In genomic region chr7:73966062-73966940, GRCh38 we compare ENCODE assay signal across 19 cellular contexts.
DNase-seq lines count a peak whose midpoint lies in the region; ATAC-seq, FAIRE-seq and TF ChIP-seq lines count a peak whose summit lies in the region.
"Had no signal": no experiment of that assay in that cellular context is flagged by ENCODE, and none has a peak within 500 bp of the region (broad histone marks: within the 10 kb centered on the region; RNA-seq: fewer than 3 reads in every experiment).

No MANE protein-coding gene starts in this region.

- no peak overlapping the region for H2BK12ac ChIP-seq in H1 (ENCODE audit: low read depth, low read length)

- POLR2A ChIA-PET in H1 (lab: Charles Lee; ENCODE audit: partially characterized antibody): no interaction called here

- no peak for TF ChIP-seq EP300 in H1 (IDR thresholded peaks at IDR 0.05; ENCODE audit: borderline replicate concordance in 1 of 2, low read depth in 2 of 2, low read length in 2 of 2)

- CTCF ChIA-PET in H1 (lab: Charles Lee; ENCODE audit: partially characterized antibody): interaction anchor here (0.6 kb wide), 1 partner anchor 59 kb away, joined by 4 read pairs; no protein-coding TSS in a partner anchor

- H2BK20ac ChIP-seq in H1 (ENCODE audit: low read length): no peak overlapping the region

- no peaks in the 10 kb centered on the region for H3K36me3 ChIP-seq in ascending aorta
- no peaks in the 10 kb centered on the region for H3K36me3 ChIP-seq in H1 (ENCODE audit: control insufficient read depth in 2 of 4, insufficient read depth in 4 of 4, low read length in 3 of 4)
- no peaks in the 10 kb centered on the region for H3K36me3 ChIP-seq in spleen
- H3K36me3 ChIP-seq: HAP-1, SJSA1 had no signal

- H4K91ac ChIP-seq in H1 (replicated peaks; ENCODE audit: insufficient read length, low read length): no peak overlapping the region

- H3K9ac ChIP-seq in H1 (replicated peaks in 1 of 4; ENCODE audit: extremely low read depth in 1 of 4, low read depth in 3 of 4, low read length in 3 of 4): no peak overlapping the region

- TF ChIP-seq RAD21 in H1 (IDR thresholded peaks at IDR 0.05 in 1 of 2, conservative IDR thresholded peaks at IDR 0.05 in 1 of 2; ENCODE audit: low read depth in 2 of 2, low read length in 2 of 2): no peak

- no peak overlapping the region for H3K56ac ChIP-seq in H1 (replicated peaks; ENCODE audit: insufficient read length, low read depth, low read length)

- H3K4me1 ChIP-seq in ascending aorta (peaks cover 9 to 17% of the 10 kb centered on the region in 2 donors), H1 (replicated peaks in 1 of 4; ENCODE audit: control insufficient read depth in 3 of 4, insufficient read depth in 4 of 4, low read length in 3 of 4) (no peaks in the 10 kb centered on the region), spleen (peaks cover 0 to 2% (median under 1%) of the 10 kb centered on the region in 6 donors)
- H3K4me1 ChIP-seq: HAP-1, SJSA1 had no signal

- H3K4ac ChIP-seq in H1 (replicated peaks; ENCODE audit: insufficient read length, low read depth, low read length): no peak overlapping the region

- no peaks in the 10 kb centered on the region for H4K20me1 ChIP-seq in H1 (replicated peaks in 1 of 2; ENCODE audit: control insufficient read depth in 1 of 2, insufficient read depth in 2 of 2, low read length in 2 of 2)

- no peak overlapping the region for H3K23ac ChIP-seq in H1 (ENCODE audit: insufficient read length)

- no peak overlapping the region for H3K4me2 ChIP-seq in H1 (ENCODE audit: insufficient read depth in 1 of 2, low read depth in 2 of 2, low read length in 2 of 2)

- H3K27me3 ChIP-seq in ascending aorta: no peaks in the 10 kb centered on the region
- no peaks in the 10 kb centered on the region for H3K27me3 ChIP-seq in H1 (replicated peaks in 1 of 4; ENCODE audit: control insufficient read depth in 3 of 4, extremely low read depth in 1 of 4, insufficient read depth in 3 of 4, low read length in 3 of 4)
- H3K27me3 ChIP-seq in spleen (replicated peaks in 1 of 7): no peaks in the 10 kb centered on the region
- H3K27me3 ChIP-seq: SJSA1 had no signal

- DNase-seq in ascending aorta (ENCODE audit: low spot score in 2 of 2) (peak in 1 of 2 donors; percentile 63), H1 (ENCODE audit: low read depth in 1 of 2, low spot score in 2 of 2) (no peak), lower leg skin (ENCODE audit: low spot score in 2 of 2) (peak; percentile 12 to 82), spleen (peak; percentile 54), omental fat pad (ENCODE audit: low spot score) (no peak), D721Med (ENCODE audit: insufficient read length, low spot score) (no peak), ecto neural progenitor cell (ENCODE audit: low spot score) (no peak)
- DNase-seq: ACHN, AML-193, DMS 273 treated with DMSO at 0.1 percent for 48 hours, DND-41, NCI-H1092 treated with DMSO at 0.1 percent for 48 hours, NCI-H446 treated with DMSO at 0.1 percent for 48 hours had no signal

- no peak overlapping the region for H3K14ac ChIP-seq in H1 (ENCODE audit: insufficient read length)

- no peak overlapping the region for H4K5ac ChIP-seq in H1 (ENCODE audit: insufficient read length, low read depth, low read length)

- H3K23me2 ChIP-seq in H1 (ENCODE audit: low read depth, low read length): peaks cover 4% of the 10 kb centered on the region; the same call in 1 of the 2 replicates

- H3K79me1 ChIP-seq in H1 (ENCODE audit: low read depth, low read length): no peaks in the 10 kb centered on the region

- no peak for TF ChIP-seq POLR2A in H1 (IDR thresholded peaks at IDR 0.05; ENCODE audit: control extremely low read depth in 1 of 2, low read depth in 2 of 2, low read length in 2 of 2)
- no peak for TF ChIP-seq POLR2A in lower leg skin (IDR thresholded peaks at IDR 0.05)
- no peak for TF ChIP-seq POLR2A in spleen (IDR thresholded peaks at IDR 0.05)

- no peak overlapping the region for H2BK15ac ChIP-seq in H1 (ENCODE audit: low read length)

- no peak for ATAC-seq in omental fat pad (ENCODE audit: low FRiP score)
- no peak for ATAC-seq in HG03520 (IDR thresholded peaks at IDR 0.05; ENCODE audit: unreplicated experiment)
- ATAC-seq: Panc1 had no signal

- H2AFZ ChIP-seq in H1 (ENCODE audit: low read length): no peak overlapping the region

- H2AK5ac ChIP-seq in H1 (ENCODE audit: low read depth, low read length): no peak overlapping the region

- 88% methylated on average over 16 of the region's 16 CpGs; no CpG with 5 or more reads in 1 of the 2 experiments for WGBS in H1 (ENCODE audit: extremely low coverage in 1 of 2, insufficient coverage in 1 of 2, insufficient read length in 1 of 2, insufficient replicate concordance in 2 of 2, low coverage in 1 of 2, low lambda C conversion rate in 2 of 2, missing lambda C conversion rate in 1 of 2), 2 experiments
- 93 to 94% methylated on average over 16 of the region's 16 CpGs for WGBS in lower leg skin, 2 donors
- 92 to 95% (median 93%) methylated on average over 12 to 16 of the region's 16 CpGs for WGBS in spleen, 5 donors

- intact Hi-C loops in ascending aorta (cut with DNase I): no loop called here
- intact Hi-C loops in lower leg skin (cut with DNase I; ENCODE audit: low total_unique reads): loop anchor here (10.0 kb wide), 1 partner anchor 102 kb away; the partner anchor contains the start of gene TMEM270
- intact Hi-C loops in spleen (cut with DNase I; ENCODE audit: low total_unique reads): no loop called here

- H3K27ac ChIP-seq in ascending aorta (peak overlapping the region; percentile 11 to 28), H1 (ENCODE audit: low read depth, low read length) (no peak overlapping the region), spleen (no peak overlapping the region)
- H3K27ac ChIP-seq: C4-2B, SJSA1 had no signal

- H3K9me3 ChIP-seq in ascending aorta: peaks cover 0 to 18% of the 10 kb centered on the region in 2 donors
- H3K9me3 ChIP-seq in H1 (ENCODE audit: insufficient read depth in 2 of 2, low read depth in 1 of 2, low read length in 1 of 2): peaks cover 0 to 11% of the 10 kb centered on the region in 2 experiments; a peak in 3 of 4 replicates
- H3K9me3 ChIP-seq in spleen: peaks cover 0 to 36% (median 26%) of the 10 kb centered on the region in 8 donors

- H2BK120ac ChIP-seq in H1 (replicated peaks; ENCODE audit: low read depth, low read length): no peak overlapping the region

- H2BK5ac ChIP-seq in H1 (ENCODE audit: low read depth, low read length): no peak overlapping the region

- no peak for TF ChIP-seq CTCF in ascending aorta (IDR thresholded peaks at IDR 0.05)
- TF ChIP-seq CTCF in H1 (IDR thresholded peaks at IDR 0.05; ENCODE audit: control extremely low read depth in 1 of 3, insufficient read depth in 1 of 3, low read depth in 1 of 3, low read length in 3 of 3): no peak
- TF ChIP-seq CTCF in lower leg skin (IDR thresholded peaks at IDR 0.05): no peak
- TF ChIP-seq CTCF in spleen (IDR thresholded peaks at IDR 0.05 in 8 of 11, conservative IDR thresholded peaks at IDR 0.05 in 3 of 11): no peak
- TF ChIP-seq CTCF in omental fat pad (IDR thresholded peaks at IDR 0.05): no peak
- no peak for TF ChIP-seq CTCF in D721Med (IDR thresholded peaks at IDR 0.05; ENCODE audit: insufficient read depth, missing control alignments)

- H4K8ac ChIP-seq in H1 (ENCODE audit: extremely low read depth, insufficient read depth, low read length): peak overlapping the region; percentile 51

- H3K79me2 ChIP-seq in H1 (ENCODE audit: control insufficient read depth in 1 of 2, insufficient read depth in 2 of 2, low read length in 2 of 2): no peaks in the 10 kb centered on the region

- no peak overlapping the region for H3K18ac ChIP-seq in H1 (ENCODE audit: extremely low read depth, low read length)

- FAIRE-seq in H1 (lab: Jason Lieb, UNC) (no peak), D721Med (lab: Jason Lieb, UNC) (no peak)
- FAIRE-seq: HTR-8/SVneo had no signal

- no peak overlapping the region for H3K4me3 ChIP-seq in ascending aorta
- H3K4me3 ChIP-seq in H1 (ENCODE audit: extremely low read depth in 1 of 4, insufficient read depth in 2 of 4, low read depth in 3 of 4, low read length in 4 of 4): no peak overlapping the region
- no peak overlapping the region for H3K4me3 ChIP-seq in lower leg skin (ENCODE audit: low read depth, poor library complexity, severe bottlenecking)
- no peak overlapping the region for H3K4me3 ChIP-seq in spleen
- H3K4me3 ChIP-seq: HAP-1, SJSA1 had no signal

TF ChIP-seq in H1, 55 proteins besides CTCF, POLR2A, EP300 and RAD21:
- no peak for TF ChIP-seq KDM4A (IDR thresholded peaks at IDR 0.05; ENCODE audit: low read depth, low read length, severe bottlenecking)
- TF ChIP-seq BCL11A (IDR thresholded peaks at IDR 0.05; ENCODE audit: low read depth in 2 of 2, low read length in 2 of 2): no peak
- no peak for TF ChIP-seq SRF (IDR thresholded peaks at IDR 0.05; ENCODE audit: low read depth, low read length)
- TF ChIP-seq, protein P1, sequence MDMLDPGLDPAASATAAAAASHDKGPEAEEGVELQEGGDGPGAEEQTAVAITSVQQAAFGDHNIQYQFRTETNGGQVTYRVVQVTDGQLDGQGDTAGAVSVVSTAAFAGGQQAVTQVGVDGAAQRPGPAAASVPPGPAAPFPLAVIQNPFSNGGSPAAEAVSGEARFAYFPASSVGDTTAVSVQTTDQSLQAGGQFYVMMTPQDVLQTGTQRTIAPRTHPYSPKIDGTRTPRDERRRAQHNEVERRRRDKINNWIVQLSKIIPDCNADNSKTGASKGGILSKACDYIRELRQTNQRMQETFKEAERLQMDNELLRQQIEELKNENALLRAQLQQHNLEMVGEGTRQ (IDR thresholded peaks at IDR 0.05; ENCODE audit: low read length): no peak
- no peak for TF ChIP-seq MAFK (IDR thresholded peaks at IDR 0.05; ENCODE audit: low read depth, low read length)
- no peak for TF ChIP-seq SP2 (IDR thresholded peaks at IDR 0.05; ENCODE audit: low read length)
- TF ChIP-seq ATF3 (IDR thresholded peaks at IDR 0.05; ENCODE audit: insufficient read depth, low read depth, low read length): no peak

Comparison
In these comparisons a context has a peak if more than half of its experiments do, and no peak if none do; other contexts are left out.
1. DNase-seq: peak in lower leg skin (2 of 2) and spleen (single experiment); none in H1 (0 of 2), omental fat pad (single experiment), D721Med (single experiment) and ecto neural progenitor cell (single experiment).
2. H3K27ac ChIP-seq: peak in ascending aorta (2 of 2); none in H1 (single experiment) and spleen (0 of 8).